Comparison of ENCODE assay signal across 22 cellular contexts in genomic region chr7:43664681-43665080, GRCh38.
DNase-seq lines count a peak whose midpoint lies in the region; ATAC-seq and TF ChIP-seq lines count a peak whose summit lies in the region.
"Had no signal": no experiment of that assay in that cellular context is flagged by ENCODE, and none has a peak within 500 bp of the region (broad histone marks: within the 10 kb centered on the region; RNA-seq: fewer than 3 reads in every experiment).

No MANE protein-coding gene starts in this region.

- H3K27ac Mint-ChIP-seq in CD4-positive, alpha-beta T cell: peak overlapping the region; percentile 84
- peak overlapping the region in 5 of 8 donors; percentile 3 to 75 (median 36) for H3K27ac Mint-ChIP-seq in CD8-positive, alpha-beta memory T cell
- H3K27ac Mint-ChIP-seq: activated naive CD8-positive, alpha-beta T cell treated with anti-CD3 and anti-CD28 coated beads, Interleukin-2, amount 10 ng/mL, durations not matched to agents 7 days and 5 days had no signal

- POLR2A ChIA-PET in CD4-positive, alpha-beta T cell (lab: Charles Lee): interaction anchor here (0.6 to 5.3 kb wide), 7 partner anchors 13 to 82 kb away, joined by 3 to 27 read pairs (median 5); partner anchors contain the start of genes COA1 and STK17A
- POLR2A ChIA-PET in CD8-positive, alpha-beta memory T cell (lab: Charles Lee): interaction anchor here (1.2 kb wide), 1 partner anchor 16 kb away, joined by 3 read pairs; no protein-coding TSS in a partner anchor

- intact Hi-C loops in CD4-positive, alpha-beta T cell (cut with DNase I, micrococcal nuclease): loop anchor here (2.0 to 5.0 kb wide), 2 partner anchors 14 to 37 kb away; no protein-coding TSS in a partner anchor

- H3K36me3 ChIP-seq in CD8-positive, alpha-beta memory T cell (ENCODE audit: insufficient read depth, low read length): no peaks in the 10 kb centered on the region
- H3K36me3 ChIP-seq in SU-DHL-6 (ENCODE audit: low read length) (peaks cover 31% of the 10 kb centered on the region), smooth muscle cell (ENCODE audit: low read depth) (no peaks in the 10 kb centered on the region)
- H3K36me3 ChIP-seq: lower lobe of right lung had no signal

- WGBS in smooth muscle cell (ENCODE audit: low lambda C conversion rate): 0% methylated on average over 1 of the region's 1 CpG

- H3F3A ChIP-seq in SU-DHL-6 (ENCODE audit: insufficient read depth) (peaks cover 55% of the 10 kb centered on the region), smooth muscle cell (ENCODE audit: low read depth) (no peaks in the 10 kb centered on the region)

- peak overlapping the region; percentile 36 for H3K4me3 Mint-ChIP-seq in CD4-positive, alpha-beta T cell
- no peak overlapping the region for H3K4me3 Mint-ChIP-seq in CD8-positive, alpha-beta memory T cell
- H3K4me3 Mint-ChIP-seq: activated naive CD8-positive, alpha-beta T cell treated with anti-CD3 and anti-CD28 coated beads, Interleukin-2, amount 10 ng/mL, durations not matched to agents 7 days and 5 days; brain had no signal

- peak overlapping the region; percentile 49 for H3K4me2 ChIP-seq in SU-DHL-6 (ENCODE audit: low read depth, low read length, poor library complexity, severe bottlenecking)
- no peak overlapping the region for H3K4me2 ChIP-seq in smooth muscle cell

- ATAC-seq in CD4-positive, alpha-beta T cell (ENCODE audit: poor library complexity): no peak
- ATAC-seq in HG03521 (IDR thresholded peaks at IDR 0.05; ENCODE audit: unreplicated experiment): no peak
- ATAC-seq: HCT116, lower lobe of right lung, psoas muscle had no signal

- no peaks in the 10 kb centered on the region for H4K20me1 ChIP-seq in SU-DHL-6 (ENCODE audit: low read depth, low read length)
- H4K20me1 ChIP-seq in smooth muscle cell (ENCODE audit: low read depth): no peaks in the 10 kb centered on the region

- H3K9ac ChIP-seq in SU-DHL-6 (ENCODE audit: low read length) (peak overlapping the region; percentile 35), smooth muscle cell (ENCODE audit: low read depth) (no peak overlapping the region)

- peaks cover 75% of the 10 kb centered on the region for H3K4me1 Mint-ChIP-seq in CD4-positive, alpha-beta T cell (ENCODE audit: low read depth)
- peaks cover 56 to 77% (median 69%) of the 10 kb centered on the region in 3 donors for H3K4me1 Mint-ChIP-seq in CD8-positive, alpha-beta memory T cell

- H3K36me3 Mint-ChIP-seq in CD4-positive, alpha-beta T cell (ENCODE audit: low read depth): peaks cover 57% of the 10 kb centered on the region
- peaks cover 9 to 19% (median 9%) of the 10 kb centered on the region in 3 donors for H3K36me3 Mint-ChIP-seq in CD8-positive, alpha-beta memory T cell

- H3K9me3 Mint-ChIP-seq in CD4-positive, alpha-beta T cell: peaks cover 4% of the 10 kb centered on the region
- H3K9me3 Mint-ChIP-seq in CD8-positive, alpha-beta memory T cell: no peaks in the 10 kb centered on the region

- H3K27me3 ChIP-seq in CD4-positive, alpha-beta T cell (ENCODE audit: control insufficient read depth, insufficient read depth, low read length): no peaks in the 10 kb centered on the region
- H3K27me3 ChIP-seq in CD8-positive, alpha-beta memory T cell (ENCODE audit: insufficient read depth, low read length, poor library complexity, severe bottlenecking): no peaks in the 10 kb centered on the region
- no peaks in the 10 kb centered on the region for H3K27me3 ChIP-seq in SU-DHL-6 (ENCODE audit: low read length)
- H3K27me3 ChIP-seq in smooth muscle cell (ENCODE audit: low read depth): no peaks in the 10 kb centered on the region
- H3K27me3 ChIP-seq: testis had no signal

- peaks cover 43% of the 10 kb centered on the region for H3K4me1 ChIP-seq in CD8-positive, alpha-beta memory T cell (ENCODE audit: insufficient read depth, low read length)
- no peaks in the 10 kb centered on the region for H3K4me1 ChIP-seq in smooth muscle cell (ENCODE audit: low read depth)
- H3K4me1 ChIP-seq: lower lobe of right lung had no signal

- H3K4me3 ChIP-seq in CD8-positive, alpha-beta memory T cell (ENCODE audit: low read length): no peak overlapping the region
- no peak overlapping the region for H3K4me3 ChIP-seq in SU-DHL-6 (ENCODE audit: insufficient read depth, low read length, poor library complexity, severe bottlenecking)
- H3K4me3 ChIP-seq in smooth muscle cell: no peak overlapping the region
- H3K4me3 ChIP-seq: coronary artery, lower lobe of right lung, psoas muscle, testis had no signal

- H3K79me2 ChIP-seq in SU-DHL-6 (ENCODE audit: insufficient read depth, low read length) (peaks cover 98% of the 10 kb centered on the region), smooth muscle cell (ENCODE audit: low read depth) (peaks cover 30% of the 10 kb centered on the region)

- no peaks in the 10 kb centered on the region for H3K27me3 Mint-ChIP-seq in CD4-positive, alpha-beta T cell
- peaks cover 0 to 2% of the 10 kb centered on the region in 2 donors for H3K27me3 Mint-ChIP-seq in CD8-positive, alpha-beta memory T cell
- H3K27me3 Mint-ChIP-seq: activated naive CD8-positive, alpha-beta T cell treated with anti-CD3 and anti-CD28 coated beads, Interleukin-2, amount 10 ng/mL, durations not matched to agents 7 days and 5 days; brain had no signal

- peak overlapping the region; percentile 23 for H3K27ac ChIP-seq in CD4-positive, alpha-beta T cell (ENCODE audit: low read depth, low read length)
- no peak overlapping the region for H3K27ac ChIP-seq in CD8-positive, alpha-beta memory T cell (ENCODE audit: low read depth, low read length)
- H3K27ac ChIP-seq in SU-DHL-6 (ENCODE audit: low read depth, low read length): peak overlapping the region; percentile 93
- H3K27ac ChIP-seq in smooth muscle cell (ENCODE audit: low read depth): no peak overlapping the region
- H3K27ac ChIP-seq: coronary artery, lower lobe of right lung, psoas muscle, testis had no signal

- TF ChIP-seq CTCF in CD4-positive, alpha-beta T cell (IDR thresholded peaks at IDR 0.05): no peak
- TF ChIP-seq CTCF in SU-DHL-6 (IDR thresholded peaks at IDR 0.05; ENCODE audit: insufficient read depth, low read length, poor library complexity, severe bottlenecking) (no peak), smooth muscle cell (IDR thresholded peaks at IDR 0.05; ENCODE audit: borderline replicate concordance, insufficient read depth, poor library complexity, severe bottlenecking) (no peak)

- H2AFZ ChIP-seq in SU-DHL-6 (ENCODE audit: low read depth, low read length, severe bottlenecking): no peak overlapping the region
- no peak overlapping the region for H2AFZ ChIP-seq in smooth muscle cell (ENCODE audit: low read depth)

- H3K9me3 ChIP-seq in CD4-positive, alpha-beta T cell (ENCODE audit: control insufficient read depth, low read length): peaks cover 6% of the 10 kb centered on the region
- H3K9me3 ChIP-seq in CD8-positive, alpha-beta memory T cell (ENCODE audit: low read length): no peaks in the 10 kb centered on the region
- H3K9me3 ChIP-seq in SU-DHL-6 (ENCODE audit: insufficient read depth, low read length) (peaks cover 15% of the 10 kb centered on the region; the same call in 1 of the 2 replicates), smooth muscle cell (replicated peaks; ENCODE audit: low read depth) (no peaks in the 10 kb centered on the region)
- H3K9me3 ChIP-seq: lower lobe of right lung, psoas muscle, testis had no signal

- H3K9me2 ChIP-seq in SU-DHL-6 (replicated peaks; ENCODE audit: insufficient read depth, low read length): no peaks in the 10 kb centered on the region

- CTCF ChIA-PET in CD4-positive, alpha-beta T cell (lab: Charles Lee): interaction anchor here (2.5 kb wide), 1 partner anchor 82 kb away, joined by 13 read pairs; the partner anchor contains the start of gene STK17A
- CTCF ChIA-PET in CD8-positive, alpha-beta memory T cell (lab: Charles Lee): interaction anchor here (1.1 to 2.9 kb wide), 2 partner anchors 15 to 82 kb away, joined by 3 to 9 read pairs; partner anchors contain the start of gene STK17A

- DNase-seq in CD4-positive, alpha-beta T cell: no peak
- no peak for DNase-seq in CD8-positive, alpha-beta memory T cell
- peak; percentile 39 for DNase-seq in dedifferentiated amniotic fluid mesenchymal stem cell (ENCODE audit: extremely low spot score)
- no peak for DNase-seq in activated gamma-delta T cell treated with Interleukin-2 at 50 U/mL for 16 hours
- DNase-seq in smooth muscle cell (lab: John Stamatoyannopoulos, UW; ENCODE audit: unreplicated experiment): no peak
- DNase-seq: activated CD4-positive, alpha-beta T cell treated with anti-CD3 and anti-CD28 coated beads for 4 hours; activated CD8-positive, alpha-beta memory T cell treated with anti-CD3 and anti-CD28 coated beads, Interleukin-2, amount 50 U/mL, for 4 hours; activated naive CD8-positive, alpha-beta T cell treated with anti-CD3 and anti-CD28 coated beads, Interleukin-2, amount 10 ng/mL, durations not matched to agents 7 days and 5 days; DMS53; lower lobe of right lung; MV-4-11; NCI-H1930; NCI-H2227 treated with DMSO at 0.1 percent for 48 hours; NCI-H748 treated with DMSO at 0.1 percent for 48 hours; psoas muscle; stimulated activated CD4-positive, alpha-beta T cell treated with anti-CD3 and anti-CD28 coated beads, Interleukin-1b, Interleukin-23, amount 100 ng/mL, for 48 hours; testis had no signal

Comparison
In these comparisons a context has a peak if more than half of its experiments do, and no peak if none do; other contexts are left out.
1. H3K27ac ChIP-seq: peak in CD4-positive, alpha-beta T cell (single experiment) and SU-DHL-6 (single experiment); none in CD8-positive, alpha-beta memory T cell (single experiment) and smooth muscle cell (single experiment).